In genomic region chr9:129403743-129404620, GRCh38 we compare ENCODE assay signal across 24 cellular contexts.
DNase-seq lines count a peak whose midpoint lies in the region; ATAC-seq, FAIRE-seq and TF ChIP-seq lines count a peak whose summit lies in the region.
"Had no signal": no experiment of that assay in that cellular context is flagged by ENCODE, and none has a peak within 500 bp of the region (broad histone marks: within the 10 kb centered on the region; RNA-seq: fewer than 3 reads in every experiment).

No MANE protein-coding gene starts in this region.

- H3K4me2 ChIP-seq in HepG2 (ENCODE audit: low read depth, low read length) = peak overlapping the region; percentile 74; the same call in 1 of the 2 replicates

- TF ChIP-seq EP300 in HepG2 (IDR thresholded peaks at IDR 0.05; ENCODE audit: low read depth in 2 of 2, low read length in 2 of 2) = no peak
- no peak for TF ChIP-seq EP300 in HepG2 (CRISPR knock-in tag; IDR thresholded peaks at IDR 0.05; ENCODE audit: borderline replicate concordance)

- H3K9me3 ChIP-seq in Panc1 (ENCODE audit: control insufficient read depth, insufficient read depth, low read depth, low read length) (no peaks in the 10 kb centered on the region), HepG2 (ENCODE audit: low read length) (no peaks in the 10 kb centered on the region), psoas muscle (no peaks in the 10 kb centered on the region)
- H3K9me3 ChIP-seq: pancreas had no signal

- CTCF ChIA-PET in Panc1 (lab: Charles Lee) (no interaction called here), HepG2 (lab: Yijun Ruan, JAX; ENCODE audit: low intra/inter-chr PET ratio, low total read pairs) (no interaction called here)

- no peak overlapping the region for H3K4me3 Mint-ChIP-seq in CD14-positive monocyte
- H3K4me3 Mint-ChIP-seq: activated T-cell treated with anti-CD3 and anti-CD28 coated beads, Interleukin-2, amount 50 U/mL, for 24 hours; CD8-positive, alpha-beta T cell had no signal

- H3K4me1 Mint-ChIP-seq in CD14-positive monocyte = peaks cover 20% of the 10 kb centered on the region

- intact Hi-C loops in CD14-positive monocyte (cut with micrococcal nuclease) (no loop called here), Panc1 (cut with micrococcal nuclease; ENCODE audit: unreplicated experiment) (no loop called here), HepG2 (cut with micrococcal nuclease; ENCODE audit: unreplicated experiment) (no loop called here), psoas muscle (cut with DNase I) (no loop called here)

- H3K36me3 Mint-ChIP-seq in CD14-positive monocyte = no peaks in the 10 kb centered on the region
- H3K36me3 Mint-ChIP-seq: CD8-positive, alpha-beta T cell had no signal

- TF ChIP-seq POLR2A in HepG2 (IDR thresholded peaks at IDR 0.05; ENCODE audit: insufficient read depth in 1 of 2, low read depth in 2 of 2, low read length in 2 of 2) = no peak

- ATAC-seq in Panc1 (no peak), HepG2 (no peak; the same call in 2 of the 3 replicates), psoas muscle (no peak)
- ATAC-seq: CD8-positive, alpha-beta T cell; pancreas; sciatic nerve had no signal

- no peaks in the 10 kb centered on the region for H3K27me3 ChIP-seq in Panc1 (ENCODE audit: control insufficient read depth, insufficient read depth, low read length)
- H3K27me3 ChIP-seq in HepG2 (ENCODE audit: control insufficient read depth in 1 of 2, insufficient read depth in 2 of 2, low read length in 2 of 2) = peaks cover 16 to 51% of the 10 kb centered on the region in 2 experiments
- H3K27me3 ChIP-seq in psoas muscle (ENCODE audit: insufficient read depth in 3 of 3, low read length in 2 of 3) = no peaks in the 10 kb centered on the region
- H3K27me3 ChIP-seq: pancreas had no signal

- DNase-seq in CD14-positive monocyte (ENCODE audit: low spot score) (peak; percentile 38), Panc1 (ENCODE audit: low read depth, low spot score) (no peak), HepG2 (ENCODE audit: low spot score) (no peak), psoas muscle (peak; percentile 7 to 45), NCI-H345 treated with DMSO at 0.1 percent for 48 hours (lab: John Stamatoyannopoulos, UW; ENCODE audit: unreplicated experiment) (no peak), cortex of kidney (lab: John Stamatoyannopoulos, UW) (no peak), 8988T (no peak)
- DNase-seq: activated CD8-positive, alpha-beta memory T cell treated with anti-CD3 and anti-CD28 coated beads for 24 hours; activated T-cell treated with anti-CD3 and anti-CD28 coated beads, Interleukin-2, amount 50 U/mL, for 24 hours; amygdala; CD8-positive, alpha-beta T cell; NCI-H1105; NCI-H2029; NCI-H2227 treated with DMSO at 0.1 percent for 48 hours; NCI-H774; OCI-M1; SIG-M5; substantia nigra; T-helper 1 cell had no signal

- FAIRE-seq in HepG2 (lab: Jason Lieb, UNC) = no peak
- FAIRE-seq: G401.6, GM18507, pancreas, urothelium cell line had no signal

- H3K9me3 Mint-ChIP-seq in CD14-positive monocyte = no peaks in the 10 kb centered on the region
- H3K9me3 Mint-ChIP-seq: activated T-cell treated with anti-CD3 and anti-CD28 coated beads, Interleukin-2, amount 50 U/mL, for 24 hours; CD8-positive, alpha-beta T cell had no signal

- H3K36me3 ChIP-seq in Panc1 (ENCODE audit: control insufficient read depth, insufficient read depth, low read length) = no peaks in the 10 kb centered on the region
- no peaks in the 10 kb centered on the region for H3K36me3 ChIP-seq in HepG2 (replicated peaks in 1 of 2; ENCODE audit: control insufficient read depth in 1 of 2, insufficient read depth in 2 of 2, low read length in 2 of 2)
- H3K36me3 ChIP-seq in psoas muscle (ENCODE audit: insufficient read depth in 1 of 2, low read depth in 1 of 2) = no peaks in the 10 kb centered on the region
- H3K36me3 ChIP-seq: pancreas had no signal

- H3K4me1 ChIP-seq in Panc1 (ENCODE audit: control insufficient read depth, insufficient read depth, low read length) = peaks cover 51% of the 10 kb centered on the region
- peaks cover 84% of the 10 kb centered on the region for H3K4me1 ChIP-seq in HepG2 (ENCODE audit: insufficient read depth, low read length)
- peaks cover 5% of the 10 kb centered on the region for H3K4me1 ChIP-seq in psoas muscle

- 18% methylated on average over 6 of the region's 10 CpGs for WGBS in HepG2 (ENCODE audit: low lambda C conversion rate)
- 81 to 83% (median 83%) methylated on average over 7 to 10 of the region's 10 CpGs for WGBS in psoas muscle, 3 donors

- in situ Hi-C loops in Panc1 (cut with HindIII; ENCODE audit: low pct_unique_long_range_greater_than_20kb, low sequenced_read_pairs) (no loop called here), HepG2 (cut with HindIII; ENCODE audit: extremely low pct_ligation_motif_present, low pct_unique_long_range_greater_than_20kb) (no loop called here)

- no peak overlapping the region for H3K9ac ChIP-seq in HepG2 (ENCODE audit: insufficient read depth, low read depth, low read length)

- H3K79me2 ChIP-seq in HepG2 (ENCODE audit: insufficient read depth, low read length) = no peaks in the 10 kb centered on the region

- peaks cover 3 to 11% (median 7%) of the 10 kb centered on the region in 3 donors for H3K27me3 Mint-ChIP-seq in CD14-positive monocyte (ENCODE audit: low read depth in 3 of 3)
- H3K27me3 Mint-ChIP-seq: activated T-cell treated with anti-CD3 and anti-CD28 coated beads, Interleukin-2, amount 50 U/mL, for 24 hours had no signal

- peak overlapping the region in 1 of 7 donors; percentile 67 for H3K27ac Mint-ChIP-seq in CD14-positive monocyte
- H3K27ac Mint-ChIP-seq: activated T-cell treated with anti-CD3 and anti-CD28 coated beads, Interleukin-2, amount 50 U/mL, for 24 hours; CD8-positive, alpha-beta T cell had no signal

- TF ChIP-seq RAD21 in HepG2 (CRISPR knock-in tag; IDR thresholded peaks at IDR 0.05) = no peak

- POLR2A ChIA-PET in Panc1 (lab: Charles Lee) (no interaction called here), HepG2 (lab: Yijun Ruan, JAX) (no interaction called here)

- no peaks in the 10 kb centered on the region for H4K20me1 ChIP-seq in HepG2 (ENCODE audit: insufficient read depth, low read length)

- H2AFZ ChIP-seq in HepG2 (ENCODE audit: low read length) = no peak overlapping the region

- no peak overlapping the region for H3K4me3 ChIP-seq in Panc1 (ENCODE audit: low read depth in 2 of 2, low read length in 2 of 2)
- H3K4me3 ChIP-seq in HepG2 (replicated peaks in 1 of 3; ENCODE audit: insufficient read depth in 1 of 3, low read depth in 2 of 3, low read length in 3 of 3) = peak overlapping the region in 1 of 3 experiments; percentile 50; a peak in 1 of 6 replicates
- no peak overlapping the region for H3K4me3 ChIP-seq in psoas muscle
- H3K4me3 ChIP-seq: pancreas had no signal

- BruUV-seq in Panc1 (replicated peaks; lab: Mats Ljungman, UMichigan) (no TSS peak), HepG2 (replicated peaks; lab: Mats Ljungman, UMichigan) (no TSS peak)

- TF ChIP-seq CTCF in CD14-positive monocyte (IDR thresholded peaks at IDR 0.05) = no peak
- TF ChIP-seq CTCF in Panc1 (IDR thresholded peaks at IDR 0.05) = no peak
- TF ChIP-seq CTCF in HepG2 (CRISPR knock-in tag; IDR thresholded peaks at IDR 0.05) = no peak
- no peak for TF ChIP-seq CTCF in psoas muscle (IDR thresholded peaks at IDR 0.05)

- H3K27ac ChIP-seq in Panc1 (ENCODE audit: low read length) = peak overlapping the region; percentile 39
- no peak overlapping the region for H3K27ac ChIP-seq in HepG2 (ENCODE audit: extremely low read length, insufficient read depth, low read length)
- H3K27ac ChIP-seq in psoas muscle = no peak overlapping the region
- H3K27ac ChIP-seq: pancreas had no signal

TF ChIP-seq in HepG2, 621 proteins besides CTCF, POLR2A, EP300 and RAD21:
- TF ChIP-seq MAX (IDR thresholded peaks at IDR 0.05) (0 out of 2 replicates have a peak, but pooled peaks have one; percentile 19), TCF7 (IDR thresholded peaks at IDR 0.05; ENCODE audit: low read depth) (no peak), ZBTB39 (CRISPR knock-in tag; IDR thresholded peaks at IDR 0.05) (0 out of 2 replicates have a peak, but pooled peaks have one; percentile 30)
TF ChIP-seq in HepG2: peak in this region for 2.

Comparison
In these comparisons a context has a peak if more than half of its experiments do, and no peak if none do; other contexts are left out.
1. DNase-seq: peak in CD14-positive monocyte (single experiment) and psoas muscle (2 of 2); none in Panc1 (single experiment), HepG2 (single experiment), NCI-H345 treated with DMSO at 0.1 percent for 48 hours (single experiment), cortex of kidney (single experiment) and 8988T (single experiment).